Comparison of ENCODE assay signal across 14 cellular contexts in the genomic region with DNA sequence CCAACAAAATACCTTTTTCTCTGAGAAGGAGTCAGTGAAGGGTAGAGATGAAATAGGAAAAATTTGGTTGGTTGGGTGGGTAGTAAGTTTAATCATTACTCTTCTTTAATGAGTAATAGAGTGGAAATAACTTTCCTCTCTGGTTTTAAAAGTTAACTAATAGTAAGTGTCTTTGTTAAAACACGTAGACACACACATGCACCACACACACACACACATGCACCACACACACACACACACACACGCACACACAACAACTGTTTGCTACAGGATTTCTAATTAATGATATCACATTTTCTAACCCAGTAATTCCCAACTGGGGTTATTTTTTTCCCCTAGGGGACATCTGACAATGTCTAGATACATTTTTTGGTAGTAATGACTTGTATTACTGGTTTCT.
"Had no signal": no experiment of that assay in that cellular context is flagged by ENCODE, and none has a peak within 500 bp of the region (broad histone marks: within the 10 kb centered on the region; RNA-seq: fewer than 3 reads in every experiment).

No MANE protein-coding gene starts in this region.

- H3K27ac Mint-ChIP-seq: activated CD4-positive, alpha-beta T cell treated with anti-CD3 and anti-CD28 coated beads, Interleukin-2, amount 10 ng/mL, durations not matched to agents 24 days and 14 days; activated CD8-positive, alpha-beta T cell treated with anti-CD3 and anti-CD28 coated beads, Interleukin-2, amount 10 ng/mL, durations not matched to agents 7 days and 5 days; activated naive CD8-positive, alpha-beta T cell treated with anti-CD3 and anti-CD28 coated beads for 36 hours; brain; neural progenitor cell had no signal

- H3K36me3 Mint-ChIP-seq: activated naive CD8-positive, alpha-beta T cell treated with anti-CD3 and anti-CD28 coated beads for 36 hours had no signal

- ATAC-seq: activated CD8-positive, alpha-beta T cell treated with anti-CD3 and anti-CD28 coated beads, Interleukin-2, amount 10 ng/mL, durations not matched to agents 7 days and 5 days; left colon; upper lobe of right lung had no signal

- H3K27me3 Mint-ChIP-seq: activated CD4-positive, alpha-beta T cell treated with anti-CD3 and anti-CD28 coated beads, Interleukin-2, amount 10 ng/mL, durations not matched to agents 24 days and 14 days; activated naive CD8-positive, alpha-beta T cell treated with anti-CD3 and anti-CD28 coated beads for 36 hours; brain had no signal

- DNase-seq: activated CD4-positive, alpha-beta T cell treated with anti-CD3 and anti-CD28 coated beads, Interleukin-2, amount 10 ng/mL, durations not matched to agents 24 days and 14 days; activated CD8-positive, alpha-beta memory T cell treated with anti-CD3 and anti-CD28 coated beads, Interleukin-2, amount 50 U/mL, for 4 hours; activated CD8-positive, alpha-beta T cell treated with anti-CD3 and anti-CD28 coated beads, Interleukin-2, amount 10 ng/mL, durations not matched to agents 7 days and 5 days; activated naive CD8-positive, alpha-beta T cell treated with anti-CD3 and anti-CD28 coated beads for 36 hours; central memory CD4-positive, alpha-beta T cell; foreskin melanocyte; head of caudate nucleus; left colon; midbrain; sigmoid colon; spleen; upper lobe of right lung had no signal

- H3K4me3 Mint-ChIP-seq: activated CD4-positive, alpha-beta T cell treated with anti-CD3 and anti-CD28 coated beads, Interleukin-2, amount 10 ng/mL, durations not matched to agents 24 days and 14 days; activated CD8-positive, alpha-beta T cell treated with anti-CD3 and anti-CD28 coated beads, Interleukin-2, amount 10 ng/mL, durations not matched to agents 7 days and 5 days; activated naive CD8-positive, alpha-beta T cell treated with anti-CD3 and anti-CD28 coated beads for 36 hours; brain; neural progenitor cell had no signal

- H3K4me1 Mint-ChIP-seq: activated CD4-positive, alpha-beta T cell treated with anti-CD3 and anti-CD28 coated beads, Interleukin-2, amount 10 ng/mL, durations not matched to agents 24 days and 14 days; activated naive CD8-positive, alpha-beta T cell treated with anti-CD3 and anti-CD28 coated beads for 36 hours; neural progenitor cell had no signal

- H3K9me3 Mint-ChIP-seq: activated naive CD8-positive, alpha-beta T cell treated with anti-CD3 and anti-CD28 coated beads for 36 hours had no signal
